23 cellular contexts compared by ENCODE assay signal in genomic region chr2:200856806-200857205, GRCh38. TPM values are rescaled to one million over a fixed set of nuclear protein-coding genes. Genes with fewer than 3 reads are reported as not detected.
DNase-seq lines count a peak whose midpoint lies in the region; ATAC-seq lines count a peak whose summit lies in the region.
"Had no signal": no experiment of that assay in that cellular context is flagged by ENCODE, and none has a peak within 500 bp of the region (broad histone marks: within the 10 kb centered on the region; RNA-seq: fewer than 3 reads in every experiment).

No MANE protein-coding gene starts in this region.

- H3K9me3 Mint-ChIP-seq in activated CD4-positive, alpha-beta T cell treated with anti-CD3 and anti-CD28 coated beads for 36 hours (ENCODE audit: low read depth) = no peaks in the 10 kb centered on the region
- peaks cover 0 to 5% (median 0%) of the 10 kb centered on the region in 8 donors for H3K9me3 Mint-ChIP-seq in CD4-positive, alpha-beta memory T cell
- no peaks in the 10 kb centered on the region for H3K9me3 Mint-ChIP-seq in central memory CD8-positive, alpha-beta T cell

- CTCF ChIA-PET in activated CD4-positive, alpha-beta T cell treated with anti-CD3 and anti-CD28 coated beads for 36 hours (lab: Charles Lee) = interaction anchor here (0.8 to 2.0 kb wide), 2 partner anchors 153 to 553 kb away, joined by 3 to 4 read pairs; no protein-coding TSS in a partner anchor
- CTCF ChIA-PET in CD4-positive, alpha-beta memory T cell (lab: Charles Lee; ENCODE audit: partially characterized antibody) = interaction anchor here (1.4 kb wide), 2 partner anchors 12 to 45 kb away, joined by 3 to 4 read pairs; no protein-coding TSS in a partner anchor

- intact Hi-C loops in activated CD4-positive, alpha-beta T cell treated with anti-CD3 and anti-CD28 coated beads for 36 hours (cut with DNase I, micrococcal nuclease) = no loop called here
- intact Hi-C loops in CD4-positive, alpha-beta memory T cell (cut with micrococcal nuclease) = no loop called here
- intact Hi-C loops in aorta (cut with DNase I) = no loop called here

- H3K4me3 Mint-ChIP-seq in activated CD4-positive, alpha-beta T cell treated with anti-CD3 and anti-CD28 coated beads for 36 hours = no peak overlapping the region
- peak overlapping the region in 1 of 8 donors; percentile 50 for H3K4me3 Mint-ChIP-seq in CD4-positive, alpha-beta memory T cell
- H3K4me3 Mint-ChIP-seq in central memory CD8-positive, alpha-beta T cell = no peak overlapping the region

- H3K9me3 ChIP-seq in CD4-positive, alpha-beta memory T cell (ENCODE audit: control insufficient read depth in 1 of 2, low read length in 2 of 2) = no peaks in the 10 kb centered on the region
- H3K9me3 ChIP-seq in aorta (ENCODE audit: control insufficient read depth, low read length) = no peaks in the 10 kb centered on the region
- H3K9me3 ChIP-seq: MG63, transverse colon had no signal

- peaks cover 85% of the 10 kb centered on the region for H3K36me3 Mint-ChIP-seq in activated CD4-positive, alpha-beta T cell treated with anti-CD3 and anti-CD28 coated beads for 36 hours (ENCODE audit: low read depth)
- H3K36me3 Mint-ChIP-seq in CD4-positive, alpha-beta memory T cell = peaks cover 79 to 87% of the 10 kb centered on the region in 2 donors
- H3K36me3 Mint-ChIP-seq in central memory CD8-positive, alpha-beta T cell (ENCODE audit: insufficient read depth) = peaks cover 95% of the 10 kb centered on the region

- no peak overlapping the region for H3K27ac ChIP-seq in CD4-positive, alpha-beta memory T cell (ENCODE audit: low read depth, low read length)
- H3K27ac ChIP-seq in aorta (ENCODE audit: low read depth in 1 of 2, low read length in 2 of 2) = no peak overlapping the region
- H3K27ac ChIP-seq: transverse colon had no signal

- H3K36me3 ChIP-seq in CD4-positive, alpha-beta memory T cell (ENCODE audit: insufficient read depth, low read length) = peaks cover 79% of the 10 kb centered on the region
- H3K36me3 ChIP-seq in aorta (ENCODE audit: control insufficient read depth in 1 of 2, insufficient read depth in 2 of 2, low read length in 1 of 2) = peaks cover 13 to 14% of the 10 kb centered on the region in 2 donors

- 79 to 86% methylated on average over 8 of the region's 8 CpGs for WGBS in aorta, 2 donors

- peaks cover 52% of the 10 kb centered on the region for H3K4me1 ChIP-seq in CD4-positive, alpha-beta memory T cell (ENCODE audit: insufficient read depth, low read length)
- H3K4me1 ChIP-seq in aorta (ENCODE audit: control insufficient read depth in 1 of 2, insufficient read depth in 2 of 2, low read length in 2 of 2) = peaks cover 0 to 3% of the 10 kb centered on the region in 2 donors

- POLR2A ChIA-PET in activated CD4-positive, alpha-beta T cell treated with anti-CD3 and anti-CD28 coated beads for 36 hours (lab: Charles Lee) = interaction anchor here (0.7 kb wide), 1 partner anchor 27 kb away, joined by 6 read pairs; no protein-coding TSS in a partner anchor
- POLR2A ChIA-PET in CD4-positive, alpha-beta memory T cell (lab: Charles Lee; ENCODE audit: partially characterized antibody) = interaction anchor here (0.9 to 10.4 kb wide), 5 partner anchors 8 to 43 kb away, joined by 3 to 108 read pairs (median 3); partner anchors contain the start of gene CLK1

- peak overlapping the region; percentile 19 for H3K27ac Mint-ChIP-seq in activated CD4-positive, alpha-beta T cell treated with anti-CD3 and anti-CD28 coated beads for 36 hours
- H3K27ac Mint-ChIP-seq in CD4-positive, alpha-beta memory T cell = peak overlapping the region in 4 of 7 donors; percentile 15 to 89 (median 68)
- peak overlapping the region; percentile 87 for H3K27ac Mint-ChIP-seq in central memory CD8-positive, alpha-beta T cell (ENCODE audit: low read depth)

- no peaks in the 10 kb centered on the region for H3K27me3 Mint-ChIP-seq in activated CD4-positive, alpha-beta T cell treated with anti-CD3 and anti-CD28 coated beads for 36 hours
- no peaks in the 10 kb centered on the region for H3K27me3 Mint-ChIP-seq in CD4-positive, alpha-beta memory T cell
- H3K27me3 Mint-ChIP-seq in central memory CD8-positive, alpha-beta T cell = no peaks in the 10 kb centered on the region

- H3K4me3 ChIP-seq in CD4-positive, alpha-beta memory T cell (ENCODE audit: low read length in 2 of 2) = no peak overlapping the region
- no peak overlapping the region for H3K4me3 ChIP-seq in aorta (ENCODE audit: low read length in 2 of 2)
- H3K4me3 ChIP-seq: MG63, smooth muscle cell, transverse colon had no signal

- peaks cover 41% of the 10 kb centered on the region for H3K4me1 Mint-ChIP-seq in activated CD4-positive, alpha-beta T cell treated with anti-CD3 and anti-CD28 coated beads for 36 hours
- peaks cover 35 to 63% (median 45%) of the 10 kb centered on the region in 4 donors for H3K4me1 Mint-ChIP-seq in CD4-positive, alpha-beta memory T cell
- peaks cover 55% of the 10 kb centered on the region for H3K4me1 Mint-ChIP-seq in central memory CD8-positive, alpha-beta T cell

- no peaks in the 10 kb centered on the region for H3K27me3 ChIP-seq in CD4-positive, alpha-beta memory T cell (ENCODE audit: insufficient read depth, low read length)
- H3K27me3 ChIP-seq in aorta (ENCODE audit: control insufficient read depth in 1 of 2, insufficient read depth in 2 of 2, low read length in 1 of 2) = no peaks in the 10 kb centered on the region
- H3K27me3 ChIP-seq: MG63, transverse colon had no signal

- peak; percentile 31 for ATAC-seq in activated CD4-positive, alpha-beta T cell treated with anti-CD3 and anti-CD28 coated beads for 36 hours
- ATAC-seq in central memory CD8-positive, alpha-beta T cell (replicated peaks; ENCODE audit: extremely low read depth, poor library complexity, severe bottlenecking) = no peak
- ATAC-seq in HG02798 (IDR thresholded peaks at IDR 0.05; ENCODE audit: poor library complexity, unreplicated experiment) (no peak), aorta (ENCODE audit: low FRiP score) (no peak)
- ATAC-seq: stimulated activated naive CD8-positive, alpha-beta T cell treated with anti-CD3 and anti-CD28 coated beads, Interleukin-15, Interleukin-2, amounts not matched to agents 100 U/mL and 50 U/mL, for 24 hours had no signal

- DNase-seq in activated CD4-positive, alpha-beta T cell treated with anti-CD3 and anti-CD28 coated beads for 36 hours = peak; percentile 26
- no peak for DNase-seq in activated CD4-positive, alpha-beta T cell treated with anti-CD3 and anti-CD28 coated beads for 1 hour
- no peak for DNase-seq in CD4-positive, alpha-beta memory T cell
- no peak for DNase-seq in central memory CD8-positive, alpha-beta T cell (ENCODE audit: low spot score in 2 of 2)
- no peak for DNase-seq in aorta
- DNase-seq: 8988T; activated naive CD4-positive, alpha-beta T cell; AML-193; anterior cingulate cortex; central memory CD4-positive, alpha-beta T cell; COR-L47; glutamatergic neuron; kidney glomerular epithelial cell; MG63; NCI-H1417; NCI-H446 treated with DMSO at 0.1 percent for 48 hours; SHP77; stimulated activated CD4-positive, alpha-beta T cell treated with anti-CD3 and anti-CD28 coated beads, Interleukin-4, amount 100 ng/mL, for 1 hour; stimulated activated naive CD8-positive, alpha-beta T cell treated with anti-CD3 and anti-CD28 coated beads, Interleukin-15, Interleukin-2, amounts not matched to agents 100 U/mL and 50 U/mL, for 24 hours; SW 1271; transverse colon had no signal

RNA-seq across cellular contexts. Expression of gene CLK1, which starts 7.7 kb away (rescaled TPM):
- total RNA-seq in activated CD4-positive, alpha-beta T cell treated with anti-CD3 and anti-CD28 coated beads for 36 hours = 10 to 100 TPM; 86.4 to 99.3 TPM
- total RNA-seq in CD4-positive, alpha-beta memory T cell = 100 to 1,000 TPM; 472 to 499 TPM
- 10 to 100 TPM; 18.1 to 51.9 TPM for polyA plus RNA-seq in CD4-positive, alpha-beta memory T cell
- 100 to 1,000 TPM; 167 to 197 TPM for total RNA-seq in aorta
- 100 to 1,000 TPM in 1 of 2 donors, 10 to 100 TPM in 1; 89.3 to 361 TPM for polyA plus RNA-seq in aorta

RNA-seq across cellular contexts. Expression of gene PPIL3, which starts 32.1 kb away (rescaled TPM):
- total RNA-seq in activated CD4-positive, alpha-beta T cell treated with anti-CD3 and anti-CD28 coated beads for 36 hours = 10 to 100 TPM; 52.6 to 53.0 TPM
- 10 to 100 TPM; 48.0 to 57.7 TPM for total RNA-seq in CD4-positive, alpha-beta memory T cell
- 10 to 100 TPM; 18.7 to 27.2 TPM for polyA plus RNA-seq in CD4-positive, alpha-beta memory T cell
- 10 to 100 TPM; 17.8 to 33.7 TPM for total RNA-seq in aorta
- 10 to 100 TPM; 21.4 to 39.2 TPM for polyA plus RNA-seq in aorta

RNA-seq across cellular contexts. Expression of gene NIF3L1, which starts 32.4 kb away (rescaled TPM):
- total RNA-seq in activated CD4-positive, alpha-beta T cell treated with anti-CD3 and anti-CD28 coated beads for 36 hours = 10 to 100 TPM; 37.0 to 47.7 TPM
- total RNA-seq in CD4-positive, alpha-beta memory T cell = 10 to 100 TPM; 30.0 to 30.3 TPM
- 10 to 100 TPM; 22.4 to 23.0 TPM for polyA plus RNA-seq in CD4-positive, alpha-beta memory T cell
- 10 to 100 TPM; 13.6 to 15.8 TPM for total RNA-seq in aorta
- polyA plus RNA-seq in aorta = 10 to 100 TPM; 18.2 to 22.0 TPM

RNA-seq across cellular contexts. Expression of gene BZW1, which starts 45.1 kb away (rescaled TPM):
- 100 to 1,000 TPM; 413 to 474 TPM for total RNA-seq in activated CD4-positive, alpha-beta T cell treated with anti-CD3 and anti-CD28 coated beads for 36 hours
- 100 to 1,000 TPM; 126 to 133 TPM for total RNA-seq in CD4-positive, alpha-beta memory T cell
- 100 to 1,000 TPM; 198 to 257 TPM for polyA plus RNA-seq in CD4-positive, alpha-beta memory T cell
- total RNA-seq in aorta = 100 to 1,000 TPM; 193 to 250 TPM
- polyA plus RNA-seq in aorta = 10 to 100 TPM; 73.1 to 78.6 TPM

Comparison
In these comparisons a context has a peak if more than half of its experiments do, and no peak if none do; other contexts are left out.
1. H3K27ac Mint-ChIP-seq: peak in every context shown above with its lines; median percentile 87 in central memory CD8-positive, alpha-beta T cell; 68 in CD4-positive, alpha-beta memory T cell; 19 in activated CD4-positive, alpha-beta T cell treated with anti-CD3 and anti-CD28 coated beads for 36 hours.